1 cellular context compared by ENCODE assay signal in genomic region chr1:224528900-224529299, GRCh38.
TF ChIP-seq lines count a peak whose summit lies in the region.

No MANE protein-coding gene starts in this region.

TF ChIP-seq in H1, 55 proteins besides CTCF, POLR2A, EP300 and RAD21:
- TF ChIP-seq JUND (IDR thresholded peaks at IDR 0.05; ENCODE audit: low read length), result peak; percentile 50; the same call in 1 of the 2 replicates
- no peak for TF ChIP-seq CREB1 (IDR thresholded peaks at IDR 0.05)
